ENCODE assay signal across 15 cellular contexts in the genomic region with DNA sequence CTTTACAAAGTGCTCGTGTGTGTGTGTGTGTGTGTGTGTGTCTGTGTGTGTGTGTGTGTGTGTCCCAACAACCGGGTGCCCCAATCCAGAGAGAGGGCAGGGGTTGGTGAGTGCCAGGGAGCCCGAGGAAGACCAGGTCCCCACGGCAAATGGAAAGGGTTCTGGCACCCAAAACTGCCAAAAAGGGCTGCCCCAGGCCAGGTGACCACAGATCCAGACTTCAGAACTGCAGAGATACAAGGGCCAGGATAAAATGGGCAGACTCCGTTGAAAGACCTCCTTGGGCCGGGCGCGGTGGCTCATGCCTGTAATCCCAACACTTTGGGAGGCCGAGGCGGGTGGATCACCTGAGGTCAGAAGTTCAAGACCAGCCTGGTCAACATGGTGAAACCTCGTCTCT. TPM values are rescaled to one million over a fixed set of nuclear protein-coding genes. Genes with fewer than 3 reads are reported as not detected.
A peak's percentile ranks its signal among the peaks of the same experiment; 100 is the strongest.
DNase-seq lines count a peak whose midpoint lies in the region; ATAC-seq, FAIRE-seq and TF ChIP-seq lines count a peak whose summit lies in the region.
"Not testable (repeated sequence)": the region's sequence is repeated elsewhere in the genome, so short reads cannot be mapped to it uniquely, and the experiment has no call there.
"Had no signal": no experiment of that assay in that cellular context is flagged by ENCODE, and none has a peak within 500 bp of the region (broad histone marks: within the 10 kb centered on the region; RNA-seq: fewer than 3 reads in every experiment).

No MANE protein-coding gene starts in this region.

- intact Hi-C loops in HepG2 (cut with micrococcal nuclease; ENCODE audit: unreplicated experiment), result not testable (repeated sequence)

- H3K27me3 ChIP-seq in BLaER1 treated with 17β-estradiol and CSF1 and Interleukin-3, amounts not matched to agents 10 nM and 100 nM; GM23248 (replicated peaks; ENCODE audit: insufficient read depth); brain microvascular endothelial cell (replicated peaks); HepG2 (ENCODE audit: control insufficient read depth in 1 of 2, insufficient read depth in 2 of 2, low read length in 2 of 2); neutrophil: not testable (repeated sequence)

- not testable (repeated sequence) for ATAC-seq in T-cell (replicated peaks in 1 of 4); activated T-helper 17 cell treated with anti-CD3 and anti-CD28 coated beads, Interleukin-2, amount 50 U/mL, for 72 hours (replicated peaks); HepG2; stimulated activated naive CD8-positive, alpha-beta T cell treated with anti-CD3 and anti-CD28 coated beads, Interleukin-15, amount 100 ng/mL, for 72 hours

- H3K79me2 ChIP-seq in GM23248 (ENCODE audit: insufficient read depth), result peaks cover 93% of the 10 kb centered on the region
- not testable (repeated sequence) for H3K79me2 ChIP-seq in HepG2 (ENCODE audit: insufficient read depth, low read length)

- not testable (repeated sequence) for DNase-seq in GM23248; T-cell; brain microvascular endothelial cell; HepG2 (ENCODE audit: low spot score); stimulated activated naive CD8-positive, alpha-beta T cell treated with anti-CD3 and anti-CD28 coated beads, Interleukin-15, amount 100 ng/mL, for 72 hours

- not testable (repeated sequence) for H3K9me3 Mint-ChIP-seq in T-cell; activated T-helper 17 cell treated with anti-CD3 and anti-CD28 coated beads, Interleukin-2, amount 50 U/mL, for 72 hours; stimulated activated naive CD8-positive, alpha-beta T cell treated with anti-CD3 and anti-CD28 coated beads, Interleukin-15, amount 100 ng/mL, for 72 hours

- H3K27ac ChIP-seq in BLaER1 treated with 17β-estradiol and CSF1 and Interleukin-3, amounts not matched to agents 10 nM and 100 nM, result peak overlapping the region in 9 of 11 experiments; percentile 36 to 91 (median 78); a peak in 17 of 22 replicates
- H3K27ac ChIP-seq in GM23248 (peak overlapping the region; percentile 81), brain microvascular endothelial cell (peak overlapping the region; percentile 50), neutrophil (peak overlapping the region; percentile 96)
- H3K27ac ChIP-seq in HepG2 (ENCODE audit: extremely low read length, insufficient read depth, low read length), result not testable (repeated sequence)

- H4K20me1 ChIP-seq in BLaER1 treated with 17β-estradiol and CSF1 and Interleukin-3, amounts not matched to agents 10 nM and 100 nM, result peaks cover 33 to 83% (median 50%) of the 10 kb centered on the region in 11 experiments; a peak in 21 of 22 replicates
- not testable (repeated sequence) for H4K20me1 ChIP-seq in GM23248 (ENCODE audit: insufficient read depth); HepG2 (ENCODE audit: insufficient read depth, low read length)

- not testable (repeated sequence) for H3F3A ChIP-seq in GM23248 (ENCODE audit: insufficient read depth)

- peak overlapping the region; percentile 61 to 72 for H3K27ac Mint-ChIP-seq in T-cell
- H3K27ac Mint-ChIP-seq in activated T-helper 17 cell treated with anti-CD3 and anti-CD28 coated beads, Interleukin-2, amount 50 U/mL, for 72 hours, result peak overlapping the region; percentile 90
- peak overlapping the region; percentile 64 to 73 for H3K27ac Mint-ChIP-seq in stimulated activated naive CD8-positive, alpha-beta T cell treated with anti-CD3 and anti-CD28 coated beads, Interleukin-15, amount 100 ng/mL, for 72 hours

- peak overlapping the region in 7 of 11 experiments; percentile 13 to 71 (median 67); a peak in 10 of 22 replicates for H3K9ac ChIP-seq in BLaER1 treated with 17β-estradiol and CSF1 and Interleukin-3, amounts not matched to agents 10 nM and 100 nM
- not testable (repeated sequence) for H3K9ac ChIP-seq in GM23248; HepG2 (ENCODE audit: insufficient read depth, low read depth, low read length)

- BruUV-seq in HepG2 (replicated peaks; lab: Mats Ljungman, UMichigan), result not testable (repeated sequence)

- CTCF ChIA-PET in T-cell (lab: Charles Lee), result interaction anchor here (0.7 kb wide), 2 partner anchors 9 to 34 kb away, joined by 3 to 4 read pairs; no protein-coding TSS in a partner anchor
- CTCF ChIA-PET in HepG2 (lab: Yijun Ruan, JAX; ENCODE audit: low intra/inter-chr PET ratio, low total read pairs), result not testable (repeated sequence)

- H3K4me1 Mint-ChIP-seq in T-cell, result peaks cover 78 to 97% (median 90%) of the 10 kb centered on the region in 3 donors
- H3K4me1 Mint-ChIP-seq in activated T-helper 17 cell treated with anti-CD3 and anti-CD28 coated beads, Interleukin-2, amount 50 U/mL, for 72 hours, result peaks cover 40% of the 10 kb centered on the region
- peaks cover 91% of the 10 kb centered on the region for H3K4me1 Mint-ChIP-seq in stimulated activated naive CD8-positive, alpha-beta T cell treated with anti-CD3 and anti-CD28 coated beads, Interleukin-15, amount 100 ng/mL, for 72 hours

- not testable (repeated sequence) for H3K27me3 Mint-ChIP-seq in T-cell; activated T-helper 17 cell treated with anti-CD3 and anti-CD28 coated beads, Interleukin-2, amount 50 U/mL, for 72 hours; stimulated activated naive CD8-positive, alpha-beta T cell treated with anti-CD3 and anti-CD28 coated beads, Interleukin-15, amount 100 ng/mL, for 72 hours

- peak overlapping the region in 6 of 11 experiments; percentile 71 to 90 (median 81); a peak in 11 of 22 replicates for H3K4me2 ChIP-seq in BLaER1 treated with 17β-estradiol and CSF1 and Interleukin-3, amounts not matched to agents 10 nM and 100 nM
- H3K4me2 ChIP-seq in GM23248 (ENCODE audit: unreplicated experiment); HepG2 (ENCODE audit: low read depth, low read length): not testable (repeated sequence)

- not testable (repeated sequence) for H3K9me3 ChIP-seq in BLaER1 treated with 17β-estradiol and CSF1 and Interleukin-3, amounts not matched to agents 10 nM and 100 nM (replicated peaks in 1 of 11); GM23248 (ENCODE audit: low read depth); HepG2 (ENCODE audit: low read length); neutrophil

- WGBS in GM23248 (ENCODE audit: low coverage in 1 of 2, low lambda C conversion rate in 2 of 2, missing lambda C conversion rate in 2 of 2), 2 experiments, result 84 to 86% methylated on average over 7 to 11 of the region's 11 CpGs
- WGBS in HepG2 (ENCODE audit: low lambda C conversion rate), result 91% methylated on average over 10 of the region's 11 CpGs

- not testable (repeated sequence) for TF ChIP-seq RAD21 in HepG2 (CRISPR knock-in tag; IDR thresholded peaks at IDR 0.05)

- FAIRE-seq in HepG2 (lab: Jason Lieb, UNC), result not testable (repeated sequence)

- H3K4me3 Mint-ChIP-seq in T-cell, result peak overlapping the region in 1 of 3 donors; percentile 82
- peak overlapping the region; percentile 86 for H3K4me3 Mint-ChIP-seq in activated T-helper 17 cell treated with anti-CD3 and anti-CD28 coated beads, Interleukin-2, amount 50 U/mL, for 72 hours
- H3K4me3 Mint-ChIP-seq in stimulated activated naive CD8-positive, alpha-beta T cell treated with anti-CD3 and anti-CD28 coated beads, Interleukin-15, amount 100 ng/mL, for 72 hours, result not testable (repeated sequence)

- TF ChIP-seq CTCF in brain microvascular endothelial cell (IDR thresholded peaks at IDR 0.05; ENCODE audit: low read depth, low read length, missing control alignments); HepG2 (CRISPR knock-in tag; IDR thresholded peaks at IDR 0.05); neutrophil (IDR thresholded peaks at IDR 0.05): not testable (repeated sequence)

- H3K36me3 ChIP-seq in BLaER1 treated with 17β-estradiol and CSF1 and Interleukin-3, amounts not matched to agents 10 nM and 100 nM, result peaks cover 64 to 82% (median 72%) of the 10 kb centered on the region in 11 experiments
- not testable (repeated sequence) for H3K36me3 ChIP-seq in GM23248 (ENCODE audit: low read depth); HepG2 (replicated peaks in 1 of 2; ENCODE audit: control insufficient read depth in 1 of 2, insufficient read depth in 2 of 2, low read length in 2 of 2)
- H3K36me3 ChIP-seq in brain microvascular endothelial cell (replicated peaks) (peaks cover 14% of the 10 kb centered on the region), neutrophil (peaks cover 73% of the 10 kb centered on the region)

- H3K9me2 ChIP-seq in GM23248 (ENCODE audit: insufficient read depth), result not testable (repeated sequence)

- not testable (repeated sequence) for H3K4me3 ChIP-seq in BLaER1 treated with 17β-estradiol and CSF1 and Interleukin-3, amounts not matched to agents 10 nM and 100 nM; GM23248; brain microvascular endothelial cell (ENCODE audit: low read depth, low read length); HepG2 (replicated peaks in 1 of 3; ENCODE audit: insufficient read depth in 1 of 3, low read depth in 2 of 3, low read length in 3 of 3); neutrophil (ENCODE audit: low read depth in 1 of 2, low read length in 1 of 2)

- peaks cover 82 to 100% (median 99%) of the 10 kb centered on the region in 10 experiments for H3K4me1 ChIP-seq in BLaER1 treated with 17β-estradiol and CSF1 and Interleukin-3, amounts not matched to agents 10 nM and 100 nM
- H3K4me1 ChIP-seq in GM23248 (ENCODE audit: insufficient read depth), result not testable (repeated sequence)
- H3K4me1 ChIP-seq in HepG2 (ENCODE audit: insufficient read depth, low read length) (peaks cover 37% of the 10 kb centered on the region), neutrophil (ENCODE audit: control insufficient read depth in 1 of 2, insufficient read depth in 1 of 2, low read depth in 1 of 2, low read length in 1 of 2) (peaks cover 73 to 91% of the 10 kb centered on the region in 2 experiments)

- not testable (repeated sequence) for H2AFZ ChIP-seq in GM23248; HepG2 (ENCODE audit: low read length)

- in situ Hi-C loops in GM23248 (cut with MboI); brain microvascular endothelial cell (cut with HindIII; ENCODE audit: low pct_ligation_motif_present, low sequenced_read_pairs); HepG2 (cut with HindIII; ENCODE audit: extremely low pct_ligation_motif_present, low pct_unique_long_range_greater_than_20kb): not testable (repeated sequence)

- H3K36me3 Mint-ChIP-seq in T-cell, result peaks cover 42% of the 10 kb centered on the region
- peaks cover 90% of the 10 kb centered on the region for H3K36me3 Mint-ChIP-seq in activated T-helper 17 cell treated with anti-CD3 and anti-CD28 coated beads, Interleukin-2, amount 50 U/mL, for 72 hours (ENCODE audit: low read depth)

- not testable (repeated sequence) for TF ChIP-seq EP300 in HepG2 (IDR thresholded peaks at IDR 0.05; ENCODE audit: low read depth in 2 of 2, low read length in 2 of 2); HepG2 (CRISPR knock-in tag; IDR thresholded peaks at IDR 0.05; ENCODE audit: borderline replicate concordance)

- POLR2A ChIA-PET in T-cell (lab: Charles Lee), result not testable (repeated sequence)
- POLR2A ChIA-PET in HepG2 (lab: Yijun Ruan, JAX), result interaction anchor here (0.7 to 1.2 kb wide), 2 partner anchors 25 to 205 kb away, joined by 3 to 4 read pairs; no protein-coding TSS in a partner anchor

- TF ChIP-seq POLR2A in HepG2 (IDR thresholded peaks at IDR 0.05; ENCODE audit: insufficient read depth in 1 of 2, low read depth in 2 of 2, low read length in 2 of 2), result not testable (repeated sequence)

RNA-seq across cellular contexts. Expression of gene STK10, which starts 38.5 kb away (rescaled TPM):
- 21.8 and 28.9 TPM in 2 replicates for total RNA-seq in GM23248 (2014; rRNA removed; shearing (Covaris generic))
- 19.3 and 21.2 TPM in 2 replicates for polyA plus RNA-seq in GM23248 (2016; fragmentation: Nextera tagmentation; extraction: Ambion mirVana)
- 100 to 1,000 TPM; 305 to 437 (median 331) TPM for total RNA-seq in T-cell
- total RNA-seq in activated T-helper 17 cell treated with anti-CD3 and anti-CD28 coated beads, Interleukin-2, amount 50 U/mL, for 72 hours, result 100 to 1,000 TPM; 140 to 158 TPM
- 6.2 and 7.2 TPM in 2 replicates for total RNA-seq in HepG2 (2016; rRNA removed; fragmentation: Illumina TruSeq; extraction: Trizol)
- 2.5 and 3.0 TPM in 2 replicates for total RNA-seq in HepG2 (2016; cell fraction: cytosol; rRNA removed; fragmentation: Illumina TruSeq; extraction: Trizol; ENCODE audit: low read depth)
- total RNA-seq in HepG2 (2016; cell fraction: insoluble cytoplasmic fraction; rRNA removed; fragmentation: Illumina TruSeq; extraction: Trizol), result 4.8 and 6.1 TPM in 2 replicates
- total RNA-seq in HepG2 (2016; cell fraction: membrane; rRNA removed; fragmentation: Illumina TruSeq; extraction: Trizol), result 3.2 and 4.9 TPM in 2 replicates
- total RNA-seq in HepG2 (2016; cell fraction: nucleus; rRNA removed; fragmentation: Illumina TruSeq; extraction: Trizol), result 5.9 and 8.3 TPM in 2 replicates
- 7.0 and 7.8 TPM in 2 replicates for polyA plus RNA-seq in HepG2 (2011; rRNA removed)
- 3.7 and 4.6 TPM in 2 replicates for polyA plus RNA-seq in HepG2 (2011; cell fraction: cytosol; rRNA removed)
- polyA plus RNA-seq in HepG2 (2011; cell fraction: nucleus; rRNA removed), result 14.1 and 17.0 TPM in 2 replicates
- 7.2 and 8.7 TPM in 2 replicates for polyA plus RNA-seq in HepG2 (2012)
- 1.5 and 2.9 TPM in 2 replicates for polyA plus RNA-seq in HepG2 (2016; cell fraction: cytosol; fragmentation: Illumina TruSeq; extraction: Trizol; ENCODE audit: low read depth)
- 3.6 and 4.4 TPM in 2 replicates for polyA plus RNA-seq in HepG2 (2016; cell fraction: insoluble cytoplasmic fraction; fragmentation: Illumina TruSeq; extraction: Trizol; ENCODE audit: low read depth)
- polyA plus RNA-seq in HepG2 (2016; cell fraction: membrane; fragmentation: Illumina TruSeq; extraction: Trizol; ENCODE audit: low read depth), result 2.6 and 3.6 TPM in 2 replicates
- polyA plus RNA-seq in HepG2 (2016; cell fraction: nucleus; fragmentation: Illumina TruSeq; extraction: Trizol; ENCODE audit: insufficient read depth, low read depth), result 8.3 and 9.7 TPM in 2 replicates
- 22.6 and 29.6 TPM in 2 replicates for polyA minus RNA-seq in HepG2 (2011; rRNA and poly(A)+ RNA removed; ENCODE audit: low replicate concordance)
- polyA minus RNA-seq in HepG2 (2011; cell fraction: cytosol; rRNA and poly(A)+ RNA removed), result 6.8 and 10.3 TPM in 2 replicates
- polyA minus RNA-seq in HepG2 (2011; cell fraction: nucleus; rRNA and poly(A)+ RNA removed), result 17.4 and 22.1 TPM in 2 replicates

RNA-seq across cellular contexts. Expression of gene EFCAB9, which starts 44.5 kb away (rescaled TPM):
- not detected in 2 replicates for total RNA-seq in GM23248 (2014; rRNA removed; shearing (Covaris generic))
- polyA plus RNA-seq in GM23248 (2016; fragmentation: Nextera tagmentation; extraction: Ambion mirVana) (not detected in 2 replicates), HepG2 (2011; rRNA removed) (not detected in 2 replicates)
- total RNA-seq in T-cell (not detected), HepG2 (2016; rRNA removed; fragmentation: Illumina TruSeq; extraction: Trizol) (not detected in 2 replicates)
- total RNA-seq in activated T-helper 17 cell treated with anti-CD3 and anti-CD28 coated beads, Interleukin-2, amount 50 U/mL, for 72 hours, result not detected
- not detected in 2 replicates for total RNA-seq in HepG2 (2016; cell fraction: cytosol; rRNA removed; fragmentation: Illumina TruSeq; extraction: Trizol; ENCODE audit: low read depth)
- total RNA-seq in HepG2 (2016; cell fraction: insoluble cytoplasmic fraction; rRNA removed; fragmentation: Illumina TruSeq; extraction: Trizol), result not detected in 2 replicates
- not detected in 2 replicates for total RNA-seq in HepG2 (2016; cell fraction: membrane; rRNA removed; fragmentation: Illumina TruSeq; extraction: Trizol)
- not detected in 2 replicates for total RNA-seq in HepG2 (2016; cell fraction: nucleus; rRNA removed; fragmentation: Illumina TruSeq; extraction: Trizol)
- polyA plus RNA-seq in HepG2 (2011; cell fraction: cytosol; rRNA removed), result not detected in 2 replicates
- not detected in 2 replicates for polyA plus RNA-seq in HepG2 (2011; cell fraction: nucleus; rRNA removed)
- not detected in 2 replicates for polyA plus RNA-seq in HepG2 (2012)
- not detected in 2 replicates for polyA plus RNA-seq in HepG2 (2016; cell fraction: cytosol; fragmentation: Illumina TruSeq; extraction: Trizol; ENCODE audit: low read depth)
- polyA plus RNA-seq in HepG2 (2016; cell fraction: insoluble cytoplasmic fraction; fragmentation: Illumina TruSeq; extraction: Trizol; ENCODE audit: low read depth), result not detected in 2 replicates
- polyA plus RNA-seq in HepG2 (2016; cell fraction: membrane; fragmentation: Illumina TruSeq; extraction: Trizol; ENCODE audit: low read depth), result not detected in 2 replicates
- not detected in 2 replicates for polyA plus RNA-seq in HepG2 (2016; cell fraction: nucleus; fragmentation: Illumina TruSeq; extraction: Trizol; ENCODE audit: insufficient read depth, low read depth)
- polyA minus RNA-seq in HepG2 (2011; rRNA and poly(A)+ RNA removed; ENCODE audit: low replicate concordance), result not detected in 2 replicates
- polyA minus RNA-seq in HepG2 (2011; cell fraction: cytosol; rRNA and poly(A)+ RNA removed), result not detected in 2 replicates
- not detected in 2 replicates for polyA minus RNA-seq in HepG2 (2011; cell fraction: nucleus; rRNA and poly(A)+ RNA removed)
- total RNA-seq: Calu3, H9, HT1080, MCF 10A, OCI-LY7, Right ventricle myocardium superior had no signal
- polyA plus RNA-seq: IgD-negative memory B cell had no signal
